ENCODE assay signal across 8 cellular contexts in the genomic region with DNA sequence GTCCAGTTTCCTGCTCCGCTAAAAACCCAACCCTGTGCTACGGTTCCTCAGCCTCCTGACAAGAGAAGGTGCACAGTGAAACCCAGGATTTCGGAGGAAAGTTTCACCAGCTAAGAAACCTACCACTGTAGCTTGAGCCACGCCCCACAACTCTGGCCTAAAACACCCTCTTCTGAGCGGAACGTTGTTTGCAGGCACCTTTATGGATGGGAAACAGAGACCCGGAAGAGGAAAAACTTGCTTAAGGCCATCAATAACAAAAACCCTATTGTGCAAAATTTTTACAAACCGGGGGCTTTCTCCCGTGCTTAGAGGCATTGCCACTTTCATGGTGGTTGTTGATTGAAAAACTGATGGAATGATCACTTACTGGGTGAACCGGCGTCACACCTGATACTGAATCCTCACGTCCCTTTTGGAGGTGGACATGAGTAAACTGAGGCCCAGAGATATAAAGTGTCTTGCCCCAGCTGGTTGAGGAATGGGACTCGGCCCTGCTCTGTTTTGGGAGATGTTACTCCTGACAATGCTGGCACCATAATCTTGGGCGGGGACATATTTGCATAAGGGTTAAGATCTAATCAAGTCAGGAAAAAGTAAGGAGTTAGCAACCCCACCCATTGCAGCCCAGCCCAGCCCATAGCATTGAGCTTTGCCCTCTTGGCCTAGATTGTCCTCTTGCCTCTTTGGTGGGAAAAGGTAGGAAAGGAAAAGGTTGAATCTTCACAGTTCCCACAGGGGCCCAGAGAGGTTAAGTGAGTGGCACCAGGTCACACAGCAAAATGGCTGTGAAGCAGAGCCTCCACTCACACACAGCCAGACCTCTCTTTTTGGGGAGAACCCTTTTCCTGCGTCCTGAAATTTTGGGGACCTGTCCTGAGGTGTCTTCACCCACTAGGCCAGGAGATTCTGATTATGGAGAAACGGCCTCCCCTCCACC. TPM values are rescaled to one million over a fixed set of nuclear protein-coding genes. Genes with fewer than 3 reads are reported as not detected.
DNase-seq lines count a peak whose midpoint lies in the region; ATAC-seq, FAIRE-seq and TF ChIP-seq lines count a peak whose summit lies in the region.

No MANE protein-coding gene starts in this region.

- ATAC-seq in psoas muscle = peak in 2 of 4 donors; percentile 9 to 20

- no peaks in the 10 kb centered on the region for H3K9me3 ChIP-seq in psoas muscle

- peaks cover 9% of the 10 kb centered on the region for H3K4me1 Mint-ChIP-seq in activated T-cell treated with anti-CD3 and anti-CD28 coated beads, Interleukin-2, amount 50 U/mL, for 24 hours (ENCODE audit: low read depth)

- H3K4me3 ChIP-seq in WI38 (ENCODE audit: low read depth, low read length) (peak overlapping the region; percentile 47), psoas muscle (peak overlapping the region; percentile 62)

- TF ChIP-seq CTCF in WI38 (IDR thresholded peaks at IDR 0.05; ENCODE audit: low read depth, low read length) (no peak), psoas muscle (IDR thresholded peaks at IDR 0.05) (no peak)

- peak overlapping the region; percentile 56 for H3K27ac ChIP-seq in psoas muscle

- H3K27me3 Mint-ChIP-seq in activated T-cell treated with anti-CD3 and anti-CD28 coated beads, Interleukin-2, amount 50 U/mL, for 24 hours = peaks cover 67% of the 10 kb centered on the region

- FAIRE-seq in urothelium cell line (lab: Jason Lieb, UNC) = no peak

- H3K4me3 Mint-ChIP-seq in activated T-cell treated with anti-CD3 and anti-CD28 coated beads, Interleukin-2, amount 50 U/mL, for 24 hours = peak overlapping the region; percentile 67

- WGBS in psoas muscle, 3 donors = 45 to 46% (median 45%) methylated on average over 16 of the region's 16 CpGs

- H3K27me3 ChIP-seq in psoas muscle (ENCODE audit: insufficient read depth in 3 of 3, low read length in 2 of 3) = no peaks in the 10 kb centered on the region

- no peaks in the 10 kb centered on the region for H3K4me1 ChIP-seq in psoas muscle

- no peak for DNase-seq in activated T-cell treated with anti-CD3 and anti-CD28 coated beads, Interleukin-2, amount 50 U/mL, for 24 hours
- DNase-seq in activated T-cell treated with anti-CD3 and anti-CD28 coated beads for 4 hours (no peak), foreskin melanocyte (peak; percentile 42), psoas muscle (no peak), NCI-H1436 (lab: John Stamatoyannopoulos, UW) (no peak), 8988T (no peak), urothelium cell line (ENCODE audit: low spot score) (no peak)

- intact Hi-C loops in psoas muscle (cut with DNase I) = loop anchor here in 1 of 2 donors (2.0 to 10.0 kb wide), 2 partner anchors 133 to 223 kb away; no protein-coding TSS in a partner anchor

- no peaks in the 10 kb centered on the region for H3K9me3 Mint-ChIP-seq in activated T-cell treated with anti-CD3 and anti-CD28 coated beads, Interleukin-2, amount 50 U/mL, for 24 hours

- H3K36me3 Mint-ChIP-seq in activated T-cell treated with anti-CD3 and anti-CD28 coated beads, Interleukin-2, amount 50 U/mL, for 24 hours (ENCODE audit: low read depth) = no peaks in the 10 kb centered on the region

- H3K36me3 ChIP-seq in psoas muscle (ENCODE audit: insufficient read depth in 1 of 2, low read depth in 1 of 2) = no peaks in the 10 kb centered on the region

- H3K27ac Mint-ChIP-seq in activated T-cell treated with anti-CD3 and anti-CD28 coated beads, Interleukin-2, amount 50 U/mL, for 24 hours = no peak overlapping the region

RNA-seq across cellular contexts. Expression of gene PTGS1, which starts 23.2 kb away (rescaled TPM):
- 1 to 10 TPM in 3 of 4 donors, under 1 TPM in 1; 0.78 to 3.8 (median 1.8) TPM for total RNA-seq in psoas muscle
- 1 to 10 TPM in 1 of 3 donors, under 1 TPM in 2; 0.56 to 5.6 (median 0.62) TPM for polyA plus RNA-seq in psoas muscle
